In the genomic region with DNA sequence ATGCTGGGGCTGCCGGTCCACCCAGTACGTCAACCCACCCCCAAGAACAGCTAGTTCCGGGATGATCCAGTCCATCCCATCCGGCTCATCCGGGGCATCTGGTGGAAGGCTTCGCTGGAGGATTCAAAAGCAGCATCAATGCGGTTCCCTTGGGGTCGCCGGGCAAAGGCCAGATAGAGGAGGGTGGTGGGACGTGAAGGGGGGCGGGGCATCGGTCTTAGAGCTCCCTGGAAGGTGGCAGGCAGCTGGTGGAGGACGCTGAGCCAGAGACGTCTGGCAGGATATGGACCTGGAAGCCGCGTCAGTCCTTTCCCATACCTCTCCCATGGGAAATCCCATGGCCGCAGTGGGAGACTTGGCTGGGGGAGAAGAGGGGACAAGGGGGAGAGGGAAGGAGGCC, we compare ENCODE assay signal across 29 cellular contexts.
"Had no signal": no experiment of that assay in that cellular context is flagged by ENCODE, and none has a peak within 500 bp of the region (broad histone marks: within the 10 kb centered on the region; RNA-seq: fewer than 3 reads in every experiment).

No MANE protein-coding gene starts in this region.

- H3K36me3 Mint-ChIP-seq: stimulated activated effector memory CD8-positive, alpha-beta T cell treated with anti-CD3 and anti-CD28 coated beads, Interleukin-12 subunit alpha, Interleukin-12 subunit beta, amount 100 ng/mL, for 72 hours; stimulated activated naive B cell treated with anti-CD40 and anti-IgM and Interleukin-4, amounts not matched to agents 10 μg/mL and 1 μg/mL and 100 μg/mL, for 72 hours had no signal

- H3K4me3 Mint-ChIP-seq: naive thymus-derived CD8-positive, alpha-beta T cell; natural killer cell treated with Interleukin-12 subunit alpha and Interleukin-12 subunit beta and Interleukin-15 and Interleukin-18, amount 100 ng/mL, for 72 hours; nephron progenitor cell; neural crest cell; stimulated activated effector memory CD8-positive, alpha-beta T cell treated with anti-CD3 and anti-CD28 coated beads, Interleukin-12 subunit alpha, Interleukin-12 subunit beta, amount 100 ng/mL, for 72 hours; stimulated activated naive B cell treated with anti-CD40 and anti-IgM and Interleukin-4, amounts not matched to agents 10 μg/mL and 1 μg/mL and 100 μg/mL, for 72 hours; stimulated activated naive CD8-positive, alpha-beta T cell treated with anti-CD3 and anti-CD28 coated beads, Interleukin-15, Interleukin-2, amounts not matched to agents 100 ng/mL and 50 ng/mL, for 24 hours had no signal

- H3K27ac Mint-ChIP-seq: natural killer cell treated with Interleukin-12 subunit alpha and Interleukin-12 subunit beta and Interleukin-15 and Interleukin-18, amount 100 ng/mL, for 72 hours; nephron progenitor cell; progenitor cell of endocrine pancreas; stimulated activated effector memory CD8-positive, alpha-beta T cell treated with anti-CD3 and anti-CD28 coated beads, Interleukin-12 subunit alpha, Interleukin-12 subunit beta, amount 100 ng/mL, for 72 hours; stimulated activated naive B cell treated with anti-CD40 and anti-IgM and Interleukin-4, amounts not matched to agents 10 μg/mL and 1 μg/mL and 100 μg/mL, for 72 hours; stimulated activated naive CD8-positive, alpha-beta T cell treated with anti-CD3 and anti-CD28 coated beads, Interleukin-15, Interleukin-2, amounts not matched to agents 100 ng/mL and 50 ng/mL, for 24 hours had no signal

- ATAC-seq: naive thymus-derived CD8-positive, alpha-beta T cell; natural killer cell treated with Interleukin-12 subunit alpha and Interleukin-12 subunit beta and Interleukin-15 and Interleukin-18, amount 100 ng/mL, for 72 hours; psoas muscle; right cardiac atrium; right lobe of liver; stimulated activated effector memory CD8-positive, alpha-beta T cell treated with anti-CD3 and anti-CD28 coated beads, Interleukin-12 subunit alpha, Interleukin-12 subunit beta, amount 100 ng/mL, for 72 hours; stimulated activated naive B cell treated with anti-CD40 and anti-IgM and Interleukin-4, amounts not matched to agents 10 μg/mL and 1 μg/mL and 100 μg/mL, for 72 hours had no signal

- H3K27me3 Mint-ChIP-seq: natural killer cell treated with Interleukin-12 subunit alpha and Interleukin-12 subunit beta and Interleukin-15 and Interleukin-18, amount 100 ng/mL, for 72 hours; progenitor cell of endocrine pancreas had no signal

- DNase-seq: nephron progenitor cell; nucleus accumbens; ovary; psoas muscle; right cardiac atrium; right lobe of liver; sigmoid colon; small intestine; stimulated activated CD4-positive, alpha-beta T cell treated with anti-CD3 and anti-CD28 coated beads, Interleukin-15, amount 100 ng/mL, for 24 hours; stimulated activated CD4-positive, alpha-beta T cell treated with anti-CD3 and anti-CD28 coated beads, Interleukin-2, amount 100 ng/mL, for 24 hours; stimulated activated CD4-positive, alpha-beta T cell treated with anti-CD3 and anti-CD28 coated beads, Interleukin-2, amount 100 ng/mL, for 48 hours; stimulated activated CD4-positive, alpha-beta T cell treated with anti-CD3 and anti-CD28 coated beads, Interleukin-4, amount 100 ng/mL, for 24 hours; stimulated activated naive B cell treated with anti-CD40 and anti-IgM and Interleukin-4, amounts not matched to agents 10 μg/mL and 1 μg/mL and 100 μg/mL, for 72 hours; stimulated activated naive CD4-positive, alpha-beta T cell treated with Interleukin-2 at 50 U/mL for 16 hours; stomach; thyroid gland; trophoblast cell; upper lobe of left lung; uterus had no signal

- H3K27ac ChIP-seq: neutrophil, ovary, parathyroid adenoma, psoas muscle, right lobe of liver, sigmoid colon, stomach, thoracic aorta, thyroid gland, tibial nerve, upper lobe of left lung, uterus had no signal

- H3K9me3 ChIP-seq: neutrophil, ovary, psoas muscle, right lobe of liver, sigmoid colon, thoracic aorta, thyroid gland, uterus had no signal

- H3K27me3 ChIP-seq: neutrophil, ovary, right lobe of liver, thyroid gland, tibial nerve, upper lobe of left lung, uterus had no signal

- H3K4me1 Mint-ChIP-seq: nephron progenitor cell; neural crest cell; stimulated activated effector memory CD8-positive, alpha-beta T cell treated with anti-CD3 and anti-CD28 coated beads, Interleukin-12 subunit alpha, Interleukin-12 subunit beta, amount 100 ng/mL, for 72 hours had no signal

- H3K4me1 ChIP-seq: parathyroid adenoma, psoas muscle, right lobe of liver, sigmoid colon, stomach, thyroid gland, tibial nerve, upper lobe of left lung, uterus had no signal

- H3K4me3 ChIP-seq: ovary, psoas muscle, right lobe of liver, sigmoid colon, stomach, thoracic aorta, thyroid gland, tibial nerve, upper lobe of left lung, uterus had no signal

- H3K79me2 ChIP-seq: parathyroid adenoma had no signal

- H2AFZ ChIP-seq: parathyroid adenoma had no signal

- H3K36me3 ChIP-seq: neutrophil, ovary, right lobe of liver, sigmoid colon, stomach, thoracic aorta, thyroid gland, tibial nerve, upper lobe of left lung, uterus had no signal
